ENCODE assay signal across 18 cellular contexts in genomic region chrX:103614999-103615398, GRCh38. TPM values are rescaled to one million over a fixed set of nuclear protein-coding genes. Genes with fewer than 3 reads are reported as not detected.
A peak's percentile ranks its signal among the peaks of the same experiment; 100 is the strongest.
DNase-seq lines count a peak whose midpoint lies in the region; ATAC-seq, FAIRE-seq and TF ChIP-seq lines count a peak whose summit lies in the region.
"Had no signal": no experiment of that assay in that cellular context is flagged by ENCODE, and none has a peak within 500 bp of the region (broad histone marks: within the 10 kb centered on the region; RNA-seq: fewer than 3 reads in every experiment).

No MANE protein-coding gene starts in this region.

- H3K27me3 Mint-ChIP-seq in chondrocyte (ENCODE audit: low read depth), result no peaks in the 10 kb centered on the region

- H3K27me3 ChIP-seq in PC-9 (ENCODE audit: insufficient read depth, low read depth) (no peaks in the 10 kb centered on the region), testis (no peaks in the 10 kb centered on the region), A673 (replicated peaks; ENCODE audit: insufficient read depth, low read depth, low read length, poor library complexity) (no peaks in the 10 kb centered on the region)
- H3K27me3 ChIP-seq: SJCRH30 had no signal

- no peak for TF ChIP-seq CTCF in A549 (IDR thresholded peaks at IDR 0.05)
- no peak for TF ChIP-seq CTCF in PC-9 (conservative IDR thresholded peaks at IDR 0.05)
- TF ChIP-seq CTCF in chondrocyte (IDR thresholded peaks at IDR 0.05), result no peak
- no peak for TF ChIP-seq CTCF in testis (IDR thresholded peaks at IDR 0.05)
- no peak for TF ChIP-seq CTCF in A673 (conservative IDR thresholded peaks at IDR 0.05; ENCODE audit: low read depth, low read length)

- POLR2A ChIA-PET in A549 (lab: Yijun Ruan, JAX), result interaction anchor here (1.0 kb wide), 1 partner anchor 15 kb away, joined by 3 read pairs; no protein-coding TSS in a partner anchor
- POLR2A ChIA-PET in PC-9 (lab: Charles Lee; ENCODE audit: unreplicated experiment), result interaction anchor here (0.6 kb wide), 2 partner anchors 15 to 52 kb away, joined by 3 to 9 read pairs; no protein-coding TSS in a partner anchor
- POLR2A ChIA-PET in A673 (lab: Charles Lee; ENCODE audit: low non-redundant PET), result no interaction called here

- H3K36me3 ChIP-seq in PC-9 (ENCODE audit: low read depth) (peaks cover 4% of the 10 kb centered on the region; the same call in 1 of the 2 replicates), testis (ENCODE audit: low read depth, missing control alignments) (no peaks in the 10 kb centered on the region), A673 (ENCODE audit: insufficient read depth, low read length, poor library complexity, severe bottlenecking) (no peaks in the 10 kb centered on the region)

- 93% methylated on average over 1 of the region's 1 CpG for WGBS in A549 (ENCODE audit: missing lambda C conversion rate)
- 100% methylated on average over 1 of the region's 1 CpG for WGBS in testis, 2 donors

- CTCF ChIA-PET in A549 (lab: Yijun Ruan, JAX) (interaction anchor here (0.9 kb wide), 1 partner anchor 15 kb away, joined by 4 read pairs; no protein-coding TSS in a partner anchor), PC-9 (lab: Charles Lee) (interaction anchor here (0.7 kb wide), 1 partner anchor 15 kb away, joined by 4 read pairs; no protein-coding TSS in a partner anchor), A673 (lab: Charles Lee) (no interaction called here)

- H3K27ac Mint-ChIP-seq in chondrocyte (ENCODE audit: unreplicated experiment), result peak overlapping the region; percentile 68
- H3K27ac Mint-ChIP-seq: CD14-positive monocyte had no signal

- peaks cover 9% of the 10 kb centered on the region; the same call in 1 of the 3 replicates for H3K4me1 ChIP-seq in A549
- H3K4me1 ChIP-seq in PC-9 (replicated peaks; ENCODE audit: insufficient read depth), result peaks cover 43% of the 10 kb centered on the region
- no peaks in the 10 kb centered on the region for H3K4me1 ChIP-seq in testis
- no peaks in the 10 kb centered on the region for H3K4me1 ChIP-seq in A673 (ENCODE audit: insufficient read depth, low read length, poor library complexity, severe bottlenecking)

- H3K9me3 ChIP-seq in A549, result no peaks in the 10 kb centered on the region
- H3K9me3 ChIP-seq in PC-9 (ENCODE audit: insufficient read depth, low read depth), result peaks cover 6% of the 10 kb centered on the region; the same call in 1 of the 2 replicates
- H3K9me3 ChIP-seq in testis, result no peaks in the 10 kb centered on the region
- no peaks in the 10 kb centered on the region for H3K9me3 ChIP-seq in A673 (ENCODE audit: low read depth, low read length, poor library complexity, severe bottlenecking)
- H3K9me3 ChIP-seq: SJCRH30 had no signal

- no TSS peak for BruUV-seq in PC-9 (replicated peaks; lab: Mats Ljungman, UMichigan)
- BruUV-seq in A673 (replicated peaks; lab: Mats Ljungman, UMichigan), result no TSS peak

- H2AFZ ChIP-seq in PC-9, result no peak overlapping the region

- H3K4me3 ChIP-seq in A549, result no peak overlapping the region
- no peak overlapping the region for H3K4me3 ChIP-seq in PC-9
- H3K4me3 ChIP-seq in testis, result no peak overlapping the region
- H3K4me3 ChIP-seq in A673 (ENCODE audit: low read depth, low read length, poor library complexity, severe bottlenecking), result no peak overlapping the region
- H3K4me3 ChIP-seq: SJCRH30 had no signal

- peaks cover 22% of the 10 kb centered on the region for H3F3A ChIP-seq in PC-9 (ENCODE audit: insufficient read depth, low read depth)

- no peak overlapping the region for H3K27ac ChIP-seq in A549
- peak overlapping the region; percentile 86 for H3K27ac ChIP-seq in PC-9
- H3K27ac ChIP-seq in testis, result no peak overlapping the region
- H3K27ac ChIP-seq in A673 (ENCODE audit: low read depth, low read length, poor library complexity, severe bottlenecking), result no peak overlapping the region
- H3K27ac ChIP-seq: RWPE1, SJCRH30 had no signal

- peaks cover 9% of the 10 kb centered on the region for H3K79me2 ChIP-seq in PC-9 (ENCODE audit: low read depth)

- H3K9me2 ChIP-seq in PC-9 (ENCODE audit: insufficient read depth), result no peaks in the 10 kb centered on the region

- H3K4me2 ChIP-seq in A549 (peak overlapping the region; percentile 32; the same call in 2 of the 3 replicates), PC-9 (peak overlapping the region; percentile 54)

- intact Hi-C loops in PC-9 (cut with micrococcal nuclease; ENCODE audit: unreplicated experiment) (loop anchor here (5.0 kb wide), 1 partner anchor 42 kb away; no protein-coding TSS in a partner anchor), testis (cut with DNase I; ENCODE audit: low total_unique reads) (no loop called here), A673 (cut with micrococcal nuclease; ENCODE audit: unreplicated experiment) (no loop called here)

- TF ChIP-seq POLR2A in A549 (IDR thresholded peaks at IDR 0.05; ENCODE audit: low read length) (no peak), testis (IDR thresholded peaks at IDR 0.05) (no peak)

- no peak for TF ChIP-seq EP300 in A549 (IDR thresholded peaks at IDR 0.05)

- H3K4me3 Mint-ChIP-seq in chondrocyte (ENCODE audit: unreplicated experiment), result no peak overlapping the region
- H3K4me3 Mint-ChIP-seq: CD14-positive monocyte had no signal

- H4K20me1 ChIP-seq in PC-9 (ENCODE audit: insufficient read depth), result no peaks in the 10 kb centered on the region

- DNase-seq in A549 (ENCODE audit: low read depth in 1 of 2, low spot score in 1 of 2), result no peak
- DNase-seq in GM03348 (ENCODE audit: low spot score), result peak; percentile 4
- DNase-seq in PC-9, result peak; percentile 52 to 81
- no peak for DNase-seq in chondrocyte (ENCODE audit: low spot score)
- no peak for DNase-seq in A172 (ENCODE audit: low spot score)
- DNase-seq in testis, result no peak
- no peak for DNase-seq in A673 (ENCODE audit: low spot score)
- DNase-seq: 8988T, AML-193, COR-L47, DMS153, NCI-H187, NCI-H69, SJCRH30 had no signal

- peak; percentile 13 for FAIRE-seq in A549 (lab: Jason Lieb, UNC)
- FAIRE-seq: H54 had no signal

- ATAC-seq in A549 (no peak), HG02623 (IDR thresholded peaks at IDR 0.05; ENCODE audit: unreplicated experiment) (no peak)

- TF ChIP-seq RAD21 in A549 (conservative IDR thresholded peaks at IDR 0.05 in 1 of 2, IDR thresholded peaks at IDR 0.05 in 1 of 2), result no peak

- no peaks in the 10 kb centered on the region for H3K36me3 Mint-ChIP-seq in chondrocyte (ENCODE audit: low read depth)

- peaks cover 5% of the 10 kb centered on the region for H3K9me3 Mint-ChIP-seq in chondrocyte (ENCODE audit: low read depth)

- H3K4me1 Mint-ChIP-seq in chondrocyte (ENCODE audit: low read depth), result peaks cover 22% of the 10 kb centered on the region
- H3K4me1 Mint-ChIP-seq: CD14-positive monocyte had no signal

TF ChIP-seq in A549, 52 proteins besides CTCF, POLR2A, EP300 and RAD21 (continues in another document):
- TF ChIP-seq EHMT2 (IDR thresholded peaks at IDR 0.05; ENCODE audit: low read depth) (no peak), HDAC2 (IDR thresholded peaks at IDR 0.05) (no peak), RNF2 (IDR thresholded peaks at IDR 0.05; ENCODE audit: borderline replicate concordance, low read depth) (no peak), GATA3 (IDR thresholded peaks at IDR 0.05; ENCODE audit: borderline replicate concordance) (no peak), NR3C1 (IDR thresholded peaks at IDR 0.05) (no peak), FOXS1 (CRISPR knock-in tag; IDR thresholded peaks at IDR 0.05) (no peak), ZNF302 (CRISPR knock-in tag; IDR thresholded peaks at IDR 0.05) (no peak), HOXB5 (CRISPR knock-in tag; IDR thresholded peaks at IDR 0.05) (no peak), CHD4 (IDR thresholded peaks at IDR 0.05; ENCODE audit: borderline replicate concordance) (no peak), E2F6 (IDR thresholded peaks at IDR 0.05; ENCODE audit: borderline replicate concordance, low read depth) (no peak)

RNA-seq across cellular contexts. Expression of gene TCEAL3, which starts 7.2 kb away (rescaled TPM):
- polyA plus RNA-seq in A549 (2011; rRNA removed) (3.6 and 6.6 TPM in 2 replicates), A549 (2017; fragmentation: RNase III; extraction: RNeasy Plus Mini Kit Qiagen cat#74134 plus additional on column Dnase treatment) (18.8 to 24.0 TPM (median 23.9 TPM) in 3 replicates), testis (ENCODE audit: insufficient read depth, low read depth, low replicate concordance) (62.0 TPM)
- polyA plus RNA-seq in A549 (2012; cell fraction: cytosol; rRNA removed), result 2.6 and 3.7 TPM in 2 replicates
- 0.48 and 1.2 TPM in 2 replicates for polyA plus RNA-seq in A549 (2012; cell fraction: nucleus; rRNA removed)
- polyA minus RNA-seq in A549 (2011; rRNA and poly(A)+ RNA removed), result 0.68 and 0.95 TPM in 2 replicates
- total RNA-seq in PC-9 (2021) (11.7 and 12.8 TPM in 2 replicates), chondrocyte (40.0 to 40.8 TPM (median 40.2 TPM) in 3 replicates), testis (10 to 100 TPM; 56.7 to 65.8 TPM), A673 (2021) (12.1 and 15.9 TPM in 2 replicates)
- 15.7 and 16.9 TPM in 2 replicates for total RNA-seq in A172 (2014; rRNA removed; shearing (Covaris generic))

RNA-seq across cellular contexts. Expression of gene TCEAL1, which starts 13.8 kb away (rescaled TPM):
- polyA plus RNA-seq in A549 (2011; rRNA removed) (29.7 and 40.7 TPM in 2 replicates), A549 (2017; fragmentation: RNase III; extraction: RNeasy Plus Mini Kit Qiagen cat#74134 plus additional on column Dnase treatment) (35.1 to 42.1 TPM (median 40.5 TPM) in 3 replicates), testis (ENCODE audit: insufficient read depth, low read depth, low replicate concordance) (30.9 TPM)
- 18.1 and 18.9 TPM in 2 replicates for polyA plus RNA-seq in A549 (2012; cell fraction: cytosol; rRNA removed)
- polyA plus RNA-seq in A549 (2012; cell fraction: nucleus; rRNA removed), result 11.1 and 16.2 TPM in 2 replicates
- 2.9 and 3.1 TPM in 2 replicates for polyA minus RNA-seq in A549 (2011; rRNA and poly(A)+ RNA removed)
- total RNA-seq in PC-9 (2021) (25.2 and 26.8 TPM in 2 replicates), chondrocyte (26.7 to 27.7 TPM (median 27.2 TPM) in 3 replicates), testis (10 to 100 TPM; 63.6 to 83.9 TPM), A673 (2021) (8.4 and 10.9 TPM in 2 replicates)
- total RNA-seq in A172 (2014; rRNA removed; shearing (Covaris generic)), result 26.3 and 43.2 TPM in 2 replicates

RNA-seq across cellular contexts. Expression of gene TCEAL4, which starts 29.7 kb away (rescaled TPM):
- polyA plus RNA-seq in A549 (2011; rRNA removed) (35.2 and 57.2 TPM in 2 replicates), A549 (2017; fragmentation: RNase III; extraction: RNeasy Plus Mini Kit Qiagen cat#74134 plus additional on column Dnase treatment) (173 to 195 TPM (median 192 TPM) in 3 replicates), testis (ENCODE audit: insufficient read depth, low read depth, low replicate concordance) (62.6 TPM)
- polyA plus RNA-seq in A549 (2012; cell fraction: cytosol; rRNA removed), result 18.8 and 23.9 TPM in 2 replicates
- polyA plus RNA-seq in A549 (2012; cell fraction: nucleus; rRNA removed), result 6.9 and 9.6 TPM in 2 replicates
- 9.0 and 9.8 TPM in 2 replicates for polyA minus RNA-seq in A549 (2011; rRNA and poly(A)+ RNA removed)
- total RNA-seq in PC-9 (2021) (41.0 and 42.9 TPM in 2 replicates), chondrocyte (84.5 to 91.5 TPM (median 88.0 TPM) in 3 replicates), testis (100 to 1,000 TPM; 132 to 149 TPM), A673 (2021) (37.3 and 39.7 TPM in 2 replicates)
- total RNA-seq in A172 (2014; rRNA removed; shearing (Covaris generic)), result 63.3 and 63.9 TPM in 2 replicates

Comparison
In these comparisons a context has a peak if more than half of its experiments do, and no peak if none do; other contexts are left out.
1. DNase-seq: peak in GM03348 (single experiment) and PC-9 (2 of 2); none in A549 (0 of 2), chondrocyte (single experiment), A172 (single experiment), testis (single experiment) and A673 (single experiment).